In the genomic region with DNA sequence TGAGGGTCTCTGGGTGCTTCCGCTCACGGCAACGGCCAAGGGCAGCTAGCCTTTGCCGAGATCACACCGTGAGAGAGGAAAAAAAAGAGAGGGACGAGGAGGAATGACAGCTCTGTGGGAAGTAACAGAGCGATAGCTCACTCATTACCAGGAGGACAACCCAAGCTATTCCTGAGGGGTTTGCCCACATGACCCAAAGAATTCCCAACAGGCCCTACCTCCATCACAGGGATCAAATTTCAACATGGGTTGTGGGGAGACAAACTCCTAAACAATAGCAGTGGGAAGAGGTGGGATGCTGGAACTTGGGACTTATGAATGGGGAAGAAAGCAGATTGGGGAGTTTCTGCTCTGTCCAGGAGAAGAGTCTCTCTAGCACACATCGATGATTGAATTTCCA, we compare ENCODE assay signal across 22 cellular contexts.
"Had no signal": no experiment of that assay in that cellular context is flagged by ENCODE, and none has a peak within 500 bp of the region (broad histone marks: within the 10 kb centered on the region; RNA-seq: fewer than 3 reads in every experiment).

No MANE protein-coding gene starts in this region.

- H3K27me3 ChIP-seq: colonic mucosa, foreskin keratinocyte, heart left ventricle, right lobe of liver, tibial artery, upper lobe of left lung, uterus had no signal

- H3K79me2 ChIP-seq: parathyroid adenoma had no signal

- H3K4me3 Mint-ChIP-seq: naive B cell; nephron; stimulated activated effector memory CD8-positive, alpha-beta T cell treated with anti-CD3 and anti-CD28 coated beads, Interleukin-12 subunit alpha, Interleukin-12 subunit beta, amount 100 ng/mL, for 72 hours had no signal

- H3K27ac Mint-ChIP-seq: naive B cell; nephron; stimulated activated effector memory CD8-positive, alpha-beta T cell treated with anti-CD3 and anti-CD28 coated beads, Interleukin-12 subunit alpha, Interleukin-12 subunit beta, amount 100 ng/mL, for 72 hours had no signal

- H3K9me3 ChIP-seq: colonic mucosa, heart left ventricle, left ventricle myocardium inferior, lower lobe of right lung, prostate gland, right lobe of liver, tibial artery, upper lobe of left lung, uterus had no signal

- H3K4me1 ChIP-seq: colonic mucosa, foreskin keratinocyte, heart left ventricle, left ventricle myocardium inferior, lower lobe of right lung, parathyroid adenoma, prostate gland, right lobe of liver, tibial artery, upper lobe of left lung, uterus had no signal

- H3K4me3 ChIP-seq: colonic mucosa, heart left ventricle, left ventricle myocardium inferior, lower lobe of right lung, prostate gland, right lobe of liver, tibial artery, upper lobe of left lung, uterus had no signal

- H3K4me1 Mint-ChIP-seq: naive B cell; nephron; stimulated activated effector memory CD8-positive, alpha-beta T cell treated with anti-CD3 and anti-CD28 coated beads, Interleukin-12 subunit alpha, Interleukin-12 subunit beta, amount 100 ng/mL, for 72 hours had no signal

- H3K36me3 Mint-ChIP-seq: naive B cell; stimulated activated effector memory CD8-positive, alpha-beta T cell treated with anti-CD3 and anti-CD28 coated beads, Interleukin-12 subunit alpha, Interleukin-12 subunit beta, amount 100 ng/mL, for 72 hours had no signal

- DNase-seq: colonic mucosa; dermis blood vessel endothelial cell; erythroblast; heart left ventricle; hippocampal formation; islet precursor cell; left ventricle myocardium inferior; lower lobe of right lung; mesenchymal stem cell; naive B cell; right lobe of liver; stimulated activated CD4-positive, alpha-beta T cell treated with anti-CD3 and anti-CD28 coated beads, Interleukin-4, amount 100 ng/mL, for 1 hour; stimulated activated CD8-positive, alpha-beta memory T cell treated with anti-CD3 and anti-CD28 coated beads, Interleukin-4, amount 100 ng/mL, for 48 hours; stimulated activated naive CD8-positive, alpha-beta T cell treated with anti-CD3 and anti-CD28 coated beads, Interleukin-15, Interleukin-2, amounts not matched to agents 100 U/mL and 50 U/mL, for 24 hours; tibial artery; upper lobe of left lung; uterus had no signal

- ATAC-seq: foreskin keratinocyte; heart left ventricle; lower lobe of right lung; right lobe of liver; stimulated activated effector memory CD8-positive, alpha-beta T cell treated with anti-CD3 and anti-CD28 coated beads, Interleukin-12 subunit alpha, Interleukin-12 subunit beta, amount 100 ng/mL, for 72 hours; stimulated activated naive CD8-positive, alpha-beta T cell treated with anti-CD3 and anti-CD28 coated beads, Interleukin-15, Interleukin-2, amounts not matched to agents 100 U/mL and 50 U/mL, for 24 hours had no signal

- H3K27ac ChIP-seq: colonic mucosa, foreskin keratinocyte, heart left ventricle, left ventricle myocardium inferior, lower lobe of right lung, parathyroid adenoma, prostate gland, right lobe of liver, tibial artery, upper lobe of left lung, uterus had no signal

- H2AFZ ChIP-seq: parathyroid adenoma had no signal

- H3K9me3 Mint-ChIP-seq: naive B cell, nephron had no signal

- H3K36me3 ChIP-seq: colonic mucosa, heart left ventricle, left ventricle myocardium inferior, lower lobe of right lung, prostate gland, right lobe of liver, tibial artery, upper lobe of left lung, uterus had no signal
